ENCODE assay signal across 22 cellular contexts in the genomic region with DNA sequence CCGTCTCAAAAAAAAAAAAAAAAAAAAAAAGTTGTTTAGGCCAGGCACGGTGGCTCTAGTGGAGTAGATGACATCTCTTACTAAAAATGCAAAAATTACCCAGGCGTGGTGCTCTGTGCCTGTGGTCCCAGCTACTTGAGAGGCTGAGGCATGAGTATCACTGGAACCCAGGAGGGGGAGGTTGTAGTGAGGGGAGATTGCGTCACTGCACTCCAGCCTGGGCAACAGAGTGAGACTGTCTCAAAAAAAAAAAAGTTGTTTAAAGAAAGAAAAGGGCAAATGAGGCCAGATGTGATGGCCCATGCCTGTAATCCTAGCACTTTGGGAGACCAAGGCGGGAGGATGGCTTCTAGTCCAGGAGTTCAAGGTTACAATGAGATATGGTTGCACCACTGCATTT. TPM values are rescaled to one million over a fixed set of nuclear protein-coding genes. Genes with fewer than 3 reads are reported as not detected.
DNase-seq lines count a peak whose midpoint lies in the region; ATAC-seq and TF ChIP-seq lines count a peak whose summit lies in the region.
"Had no signal": no experiment of that assay in that cellular context is flagged by ENCODE, and none has a peak within 500 bp of the region (broad histone marks: within the 10 kb centered on the region; RNA-seq: fewer than 3 reads in every experiment).

No MANE protein-coding gene starts in this region.

- no peak overlapping the region for H3K18ac ChIP-seq in IMR-90 (ENCODE audit: low read depth, low read length)

- TF ChIP-seq POLR2A in IMR-90 (IDR thresholded peaks at IDR 0.05; ENCODE audit: low read depth, low read length), result no peak

- H2AK9ac ChIP-seq in IMR-90 (replicated peaks; ENCODE audit: low read depth, low read length, poor library complexity), result no peak overlapping the region

- H3K9me1 ChIP-seq in IMR-90 (ENCODE audit: insufficient read depth, low read length), result no peaks in the 10 kb centered on the region; the same call in 1 of the 2 replicates

- H3K4me1 ChIP-seq in IMR-90 (ENCODE audit: control insufficient read depth, insufficient read depth, low read length), result no peaks in the 10 kb centered on the region
- peaks cover 6% of the 10 kb centered on the region for H3K4me1 ChIP-seq in lower lobe of right lung
- H3K4me1 ChIP-seq: foreskin keratinocyte, HAP-1, SJCRH30 had no signal

- dilution Hi-C loops in IMR-90 (cut with HindIII; ENCODE audit: low sequenced_read_pairs, unreplicated experiment), result no loop called here

- no peak overlapping the region for H3K9ac ChIP-seq in IMR-90 (ENCODE audit: low read depth, low read length)

- WGBS in IMR-90 (ENCODE audit: extremely low coverage in 2 of 2, insufficient read length in 1 of 2), 2 experiments, result 40% methylated on average over 1 of the region's 5 CpGs; no CpG with 5 or more reads in 1 of the 2 experiments

- POLR2A ChIA-PET in IMR-90 (lab: Charles Lee; ENCODE audit: unreplicated experiment), result no interaction called here

- H2BK120ac ChIP-seq in IMR-90 (ENCODE audit: low read depth, low read length), result no peak overlapping the region

- H3K36me3 ChIP-seq in IMR-90 (ENCODE audit: control insufficient read depth, insufficient read depth, low read length), result no peaks in the 10 kb centered on the region
- no peaks in the 10 kb centered on the region for H3K36me3 ChIP-seq in lower lobe of right lung
- H3K36me3 ChIP-seq: HAP-1, SJCRH30 had no signal

- H3K4me1 Mint-ChIP-seq in nephron progenitor cell, result peaks cover 23% of the 10 kb centered on the region

- H3K56ac ChIP-seq in IMR-90 (ENCODE audit: extremely low read depth, insufficient read depth, low read length), result no peak overlapping the region

- H3K79me1 ChIP-seq in IMR-90 (ENCODE audit: low read depth in 1 of 2, low read length in 2 of 2), result no peaks in the 10 kb centered on the region

- H3K36me3 Mint-ChIP-seq in nephron progenitor cell (ENCODE audit: low read depth), result no peaks in the 10 kb centered on the region
- H3K36me3 Mint-ChIP-seq: activated naive CD8-positive, alpha-beta T cell treated with anti-CD3 and anti-CD28 coated beads, Interleukin-2, amount 10 ng/mL, durations not matched to agents 7 days and 5 days had no signal

- H3K27me3 ChIP-seq in IMR-90 (ENCODE audit: control insufficient read depth, insufficient read depth, low read length) (peaks cover 3% of the 10 kb centered on the region; the same call in 1 of the 2 replicates), lower lobe of right lung (ENCODE audit: low read depth) (no peaks in the 10 kb centered on the region)
- H3K27me3 ChIP-seq: SJCRH30 had no signal

- in situ Hi-C loops in IMR-90 (cut with MboI; ENCODE audit: low sequenced_read_pairs), result no loop called here

- H2BK5ac ChIP-seq in IMR-90 (ENCODE audit: low read depth, low read length, poor library complexity, severe bottlenecking), result no peak overlapping the region

- H4K5ac ChIP-seq in IMR-90 (ENCODE audit: low read depth, low read length), result no peak overlapping the region

- peaks cover 13% of the 10 kb centered on the region for H3K27me3 Mint-ChIP-seq in nephron progenitor cell (ENCODE audit: low read depth, poor library complexity)

- no peak overlapping the region for H3K23ac ChIP-seq in IMR-90 (ENCODE audit: low read depth, low read length)

- H3K4me3 ChIP-seq in IMR-90 (ENCODE audit: insufficient read depth, low read depth, low read length) (no peak overlapping the region), lower lobe of right lung (no peak overlapping the region)
- H3K4me3 ChIP-seq: HAP-1, SJCRH30 had no signal

- H4K91ac ChIP-seq in IMR-90 (ENCODE audit: insufficient read depth, low read depth, low read length), result no peak overlapping the region

- CTCF ChIA-PET in IMR-90 (lab: Yijun Ruan, JAX), result no interaction called here

- no peak for TF ChIP-seq RAD21 in IMR-90 (IDR thresholded peaks at IDR 0.05; ENCODE audit: low read length)

- H4K8ac ChIP-seq in IMR-90 (ENCODE audit: low read depth in 2 of 2, low read length in 2 of 2), result no peak overlapping the region

- no peak overlapping the region for H3K4me2 ChIP-seq in IMR-90 (ENCODE audit: low read depth, low read length)

- intact Hi-C loops in IMR-90 (cut with micrococcal nuclease) (loop anchor here (5.0 kb wide), 1 partner anchor 157 kb away; no protein-coding TSS in a partner anchor), lower lobe of right lung (cut with DNase I) (no loop called here)

- no peak overlapping the region for H3K4ac ChIP-seq in IMR-90 (ENCODE audit: low read depth, low read length)

- no peak overlapping the region for H2AK5ac ChIP-seq in IMR-90 (ENCODE audit: low read depth, low read length)

- H3K27ac Mint-ChIP-seq in nephron progenitor cell, result no peak overlapping the region
- H3K27ac Mint-ChIP-seq: activated naive CD8-positive, alpha-beta T cell treated with anti-CD3 and anti-CD28 coated beads, Interleukin-2, amount 10 ng/mL, durations not matched to agents 7 days and 5 days had no signal

- H3K9me3 Mint-ChIP-seq in nephron progenitor cell, result no peaks in the 10 kb centered on the region
- H3K9me3 Mint-ChIP-seq: activated naive CD8-positive, alpha-beta T cell treated with anti-CD3 and anti-CD28 coated beads, Interleukin-2, amount 10 ng/mL, durations not matched to agents 7 days and 5 days; activated T-cell treated with anti-CD3 and anti-CD28 coated beads, Interleukin-2, amount 50 U/mL, for 4 hours had no signal

- no peak for TF ChIP-seq CTCF in IMR-90 (conservative IDR thresholded peaks at IDR 0.05; ENCODE audit: low read depth, low read length)
- TF ChIP-seq CTCF in lower lobe of right lung (IDR thresholded peaks at IDR 0.05), result no peak
- TF ChIP-seq CTCF in nephron progenitor cell (IDR thresholded peaks at IDR 0.05), result no peak

- H3K4me3 Mint-ChIP-seq in nephron progenitor cell, result no peak overlapping the region
- H3K4me3 Mint-ChIP-seq: activated naive CD8-positive, alpha-beta T cell treated with anti-CD3 and anti-CD28 coated beads, Interleukin-2, amount 10 ng/mL, durations not matched to agents 7 days and 5 days; activated T-cell treated with anti-CD3 and anti-CD28 coated beads, Interleukin-2, amount 50 U/mL, for 4 hours had no signal

- DNase-seq in EL (peak; percentile 62), IMR-90 (peak; percentile 11), astrocyte of the hippocampus (ENCODE audit: low read depth, low spot score) (peak; percentile 13), lower lobe of right lung (no peak), NCI-H1048 (lab: John Stamatoyannopoulos, UW) (no peak), GM03348 (ENCODE audit: low spot score) (no peak), nephron progenitor cell (no peak)
- DNase-seq: activated CD4-positive, alpha-beta T cell treated with anti-CD3 and anti-CD28 coated beads, Interleukin-2, amount 50 U/mL, for 4 hours; activated naive CD8-positive, alpha-beta T cell treated with anti-CD3 and anti-CD28 coated beads, Interleukin-2, amount 10 ng/mL, durations not matched to agents 7 days and 5 days; activated T-cell treated with anti-CD3 and anti-CD28 coated beads, Interleukin-2, amount 50 U/mL, for 4 hours; effector CD8-positive, alpha-beta T cell; foreskin keratinocyte; mesendoderm; NCI-H2171; retina; SJCRH30; substantia nigra; T1000 had no signal

- H3K14ac ChIP-seq in IMR-90 (replicated peaks; ENCODE audit: low read depth, low read length), result no peak overlapping the region

- H3K27ac ChIP-seq in IMR-90 (ENCODE audit: insufficient read depth, low read length) (no peak overlapping the region), lower lobe of right lung (no peak overlapping the region)
- H3K27ac ChIP-seq: foreskin keratinocyte, SJCRH30 had no signal

- ATAC-seq in IMR-90 (ENCODE audit: low read depth) (peak; percentile 46), lower lobe of right lung (peak; percentile 32 to 46), HG03520 (IDR thresholded peaks at IDR 0.05; ENCODE audit: unreplicated experiment) (no peak)
- ATAC-seq: activated T-cell treated with anti-CD3 and anti-CD28 coated beads, Interleukin-2, amount 50 U/mL, for 4 hours; foreskin keratinocyte had no signal

- H2AFZ ChIP-seq in IMR-90 (replicated peaks; ENCODE audit: low read length, poor library complexity), result no peak overlapping the region

- H2BK15ac ChIP-seq in IMR-90 (ENCODE audit: low read depth, low read length), result no peak overlapping the region

- BruUV-seq in IMR-90 (replicated peaks; lab: Mats Ljungman, UMichigan), result no TSS peak

- H4K20me1 ChIP-seq in IMR-90 (ENCODE audit: insufficient read depth, low read length), result no peaks in the 10 kb centered on the region

- H3K9me3 ChIP-seq in IMR-90 (ENCODE audit: control insufficient read depth, insufficient read depth, low read length) (no peaks in the 10 kb centered on the region), lower lobe of right lung (no peaks in the 10 kb centered on the region)
- H3K9me3 ChIP-seq: HAP-1, SJCRH30 had no signal

- H2BK20ac ChIP-seq in IMR-90 (ENCODE audit: low read depth, low read length), result no peak overlapping the region

TF ChIP-seq in IMR-90, 13 proteins besides CTCF, POLR2A, EP300 and RAD21:
- TF ChIP-seq CEBPB (IDR thresholded peaks at IDR 0.05; ENCODE audit: low read depth, low read length) (peak; percentile 72), BHLHE40 (IDR thresholded peaks at IDR 0.05; ENCODE audit: low read depth, low read length) (no peak), FOS (IDR thresholded peaks at IDR 0.05; ENCODE audit: low read depth, low read length) (no peak), CHD1 (IDR thresholded peaks at IDR 0.05; ENCODE audit: low read depth, low read length) (no peak)
- TF ChIP-seq, protein P1, sequence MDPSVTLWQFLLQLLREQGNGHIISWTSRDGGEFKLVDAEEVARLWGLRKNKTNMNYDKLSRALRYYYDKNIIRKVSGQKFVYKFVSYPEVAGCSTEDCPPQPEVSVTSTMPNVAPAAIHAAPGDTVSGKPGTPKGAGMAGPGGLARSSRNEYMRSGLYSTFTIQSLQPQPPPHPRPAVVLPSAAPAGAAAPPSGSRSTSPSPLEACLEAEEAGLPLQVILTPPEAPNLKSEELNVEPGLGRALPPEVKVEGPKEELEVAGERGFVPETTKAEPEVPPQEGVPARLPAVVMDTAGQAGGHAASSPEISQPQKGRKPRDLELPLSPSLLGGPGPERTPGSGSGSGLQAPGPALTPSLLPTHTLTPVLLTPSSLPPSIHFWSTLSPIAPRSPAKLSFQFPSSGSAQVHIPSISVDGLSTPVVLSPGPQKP (IDR thresholded peaks at IDR 0.05; ENCODE audit: borderline replicate concordance, low read depth, low read length), result no peak

RNA-seq across cellular contexts. Expression of a gene that starts 36.6 kb away (rescaled TPM):
- 1.6 and 3.6 TPM in 2 replicates for total RNA-seq in IMR-90 (2012; rRNA removed)
- 14.4 and 18.0 TPM in 2 replicates for polyA plus RNA-seq in IMR-90 (2012; rRNA removed)
- polyA plus RNA-seq in IMR-90 (2012; cell fraction: cytosol; rRNA removed), result 11.8 and 26.7 TPM in 2 replicates
- 13.3 and 14.2 TPM in 2 replicates for polyA plus RNA-seq in IMR-90 (2012; cell fraction: nucleus; rRNA removed; ENCODE audit: low replicate concordance)
- 44.0 TPM for total RNA-seq in lower lobe of right lung

RNA-seq across cellular contexts. Expression of a gene that starts 37.5 kb away (rescaled TPM):
- total RNA-seq in IMR-90 (2012; rRNA removed) (under 0.01 TPM in 1 of 2 replicates, not detected in the other), lower lobe of right lung (0.24 TPM)
- polyA plus RNA-seq in IMR-90 (2012; rRNA removed), result 0.06 TPM in 1 of 2 replicates, not detected in the other
- polyA plus RNA-seq in IMR-90 (2012; cell fraction: cytosol; rRNA removed), result 0.03 TPM in 1 of 2 replicates, not detected in the other
- 0.02 TPM in 2 replicates for polyA plus RNA-seq in IMR-90 (2012; cell fraction: nucleus; rRNA removed; ENCODE audit: low replicate concordance)
- total RNA-seq: activated naive CD8-positive, alpha-beta T cell treated with anti-CD3 and anti-CD28 coated beads, Interleukin-2, amount 10 ng/mL, durations not matched to agents 7 days and 5 days; activated T-cell treated with anti-CD3 and anti-CD28 coated beads, Interleukin-2, amount 50 U/mL, for 4 hours; cardiac septum; foreskin keratinocyte had no signal
- polyA plus RNA-seq: BJ, foreskin keratinocyte had no signal

Comparison
In these comparisons a context has a peak if more than half of its experiments do, and no peak if none do; other contexts are left out.
1. DNase-seq: peak in EL (single experiment), IMR-90 (single experiment) and astrocyte of the hippocampus (single experiment); none in lower lobe of right lung (single experiment), NCI-H1048 (single experiment), GM03348 (single experiment) and nephron progenitor cell (single experiment).